In the genomic region with DNA sequence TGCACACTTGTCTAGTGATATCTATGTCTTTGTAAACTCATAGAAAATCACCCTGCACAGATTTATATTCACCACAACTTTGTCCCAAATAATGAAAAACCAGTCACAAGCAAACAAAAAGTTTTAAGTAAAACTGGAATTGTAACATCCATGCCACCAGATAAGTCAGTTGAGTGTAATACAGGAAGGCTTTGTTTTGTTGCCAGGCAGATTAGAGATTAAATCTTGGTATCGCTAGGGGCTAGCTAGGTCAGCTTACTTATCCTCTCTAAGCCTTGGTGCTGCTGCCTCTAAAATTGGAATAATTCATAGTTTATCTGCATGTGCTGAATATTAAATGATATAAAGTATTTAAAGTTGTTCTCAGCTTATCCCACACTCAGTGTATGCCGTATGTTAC, we compare ENCODE assay signal across 2 cellular contexts.
TF ChIP-seq lines count a peak whose summit lies in the region.

No MANE protein-coding gene starts in this region.

TF ChIP-seq in HepG2, 621 proteins besides CTCF, POLR2A, EP300 and RAD21:
- no peak for TF ChIP-seq KLF13 (CRISPR knock-in tag; IDR thresholded peaks at IDR 0.05)
- TF ChIP-seq, protein P1, sequence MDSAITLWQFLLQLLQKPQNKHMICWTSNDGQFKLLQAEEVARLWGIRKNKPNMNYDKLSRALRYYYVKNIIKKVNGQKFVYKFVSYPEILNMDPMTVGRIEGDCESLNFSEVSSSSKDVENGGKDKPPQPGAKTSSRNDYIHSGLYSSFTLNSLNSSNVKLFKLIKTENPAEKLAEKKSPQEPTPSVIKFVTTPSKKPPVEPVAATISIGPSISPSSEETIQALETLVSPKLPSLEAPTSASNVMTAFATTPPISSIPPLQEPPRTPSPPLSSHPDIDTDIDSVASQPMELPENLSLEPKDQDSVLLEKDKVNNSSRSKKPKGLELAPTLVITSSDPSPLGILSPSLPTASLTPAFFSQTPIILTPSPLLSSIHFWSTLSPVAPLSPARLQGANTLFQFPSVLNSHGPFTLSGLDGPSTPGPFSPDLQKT (CRISPR knock-in tag; IDR thresholded peaks at IDR 0.05; ENCODE audit: borderline replicate concordance), result no peak

TF ChIP-seq in H1, 55 proteins besides CTCF, POLR2A, EP300 and RAD21:
- TF ChIP-seq RFX5 (IDR thresholded peaks at IDR 0.05; ENCODE audit: borderline replicate concordance, low read depth, low read length) (peak; percentile 48; the same call in 1 of the 2 replicates), FOSL1 (IDR thresholded peaks at IDR 0.05; ENCODE audit: insufficient read depth, low read depth, low read length) (no peak)
